9 cellular contexts compared by ENCODE assay signal in the genomic region with DNA sequence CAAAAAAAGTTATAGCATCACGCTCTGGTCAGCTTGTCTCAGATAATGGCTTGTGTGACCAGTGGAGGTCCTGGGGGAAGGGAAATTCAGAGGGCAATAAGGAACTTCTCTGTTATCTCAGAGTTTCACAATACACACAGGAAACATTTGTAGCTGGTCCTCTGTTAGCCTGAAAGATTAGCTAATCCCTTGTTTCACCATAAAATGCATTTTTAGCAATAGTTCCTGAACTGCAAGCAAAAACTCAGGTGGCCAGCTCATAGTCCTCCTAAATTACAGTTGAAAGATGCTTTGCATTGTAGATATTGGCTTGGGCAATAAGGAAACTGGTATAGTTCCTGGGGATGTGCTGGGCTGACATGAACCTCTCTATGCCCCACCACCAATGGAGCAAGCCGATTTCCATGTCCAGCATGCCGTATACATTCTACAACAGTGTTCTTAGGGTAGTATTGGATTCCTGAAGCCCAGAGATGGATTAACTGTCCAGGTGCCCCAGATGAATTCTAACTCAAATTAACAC.
DNase-seq lines count a peak whose midpoint lies in the region; ATAC-seq and TF ChIP-seq lines count a peak whose summit lies in the region.
"Had no signal": no experiment of that assay in that cellular context is flagged by ENCODE, and none has a peak within 500 bp of the region (broad histone marks: within the 10 kb centered on the region; RNA-seq: fewer than 3 reads in every experiment).

No MANE protein-coding gene starts in this region.

- intact Hi-C loops in Right ventricle myocardium superior (cut with DNase I) (no loop called here), upper lobe of right lung (cut with DNase I) (no loop called here)

- no peak for TF ChIP-seq POLR2A in NB4 (IDR thresholded peaks at IDR 0.05; ENCODE audit: extremely low read depth, insufficient read length)

- H3K9me3 ChIP-seq in right atrium auricular region = no peaks in the 10 kb centered on the region
- no peaks in the 10 kb centered on the region for H3K9me3 ChIP-seq in upper lobe of right lung

- DNase-seq in Right ventricle myocardium superior (no peak), right atrium auricular region (ENCODE audit: low spot score) (no peak), NB4 (ENCODE audit: low read depth) (peak; percentile 96), fibroblast of peridontal ligament (ENCODE audit: extremely low read depth) (peak; percentile 52), upper lobe of right lung (no peak), HK-2 (ENCODE audit: unreplicated experiment) (no peak), mesenteric fat pad (ENCODE audit: low spot score) (no peak)
- DNase-seq: DMS79 had no signal

- ATAC-seq in Right ventricle myocardium superior (ENCODE audit: poor library complexity) (peak; percentile 68), upper lobe of right lung (peak; percentile 75), HG03439 (IDR thresholded peaks at IDR 0.05; ENCODE audit: unreplicated experiment) (no peak)

- no peaks in the 10 kb centered on the region for H3K36me3 ChIP-seq in right atrium auricular region
- no peaks in the 10 kb centered on the region for H3K36me3 ChIP-seq in upper lobe of right lung

- no peak overlapping the region for H3K4me3 ChIP-seq in right atrium auricular region
- no peak overlapping the region for H3K4me3 ChIP-seq in NB4 (ENCODE audit: low read depth, low read length)
- no peak overlapping the region for H3K4me3 ChIP-seq in upper lobe of right lung

- H3K27ac ChIP-seq in right atrium auricular region = no peak overlapping the region
- no peak overlapping the region for H3K27ac ChIP-seq in upper lobe of right lung

- H3K27me3 ChIP-seq in right atrium auricular region = no peaks in the 10 kb centered on the region
- H3K27me3 ChIP-seq in upper lobe of right lung = no peaks in the 10 kb centered on the region

- H3K4me1 ChIP-seq in right atrium auricular region (peaks cover 0 to 45% of the 10 kb centered on the region in 2 donors), upper lobe of right lung (peaks cover 33% of the 10 kb centered on the region)

- TF ChIP-seq CTCF in right atrium auricular region (IDR thresholded peaks at IDR 0.05) (no peak), NB4 (IDR thresholded peaks at IDR 0.05; ENCODE audit: low read depth, low read length) (no peak), upper lobe of right lung (IDR thresholded peaks at IDR 0.05) (no peak)

Comparison
In these comparisons a context has a peak if more than half of its experiments do, and no peak if none do; other contexts are left out.
1. DNase-seq: peak in NB4 (single experiment) and fibroblast of peridontal ligament (single experiment); none in Right ventricle myocardium superior (single experiment), right atrium auricular region (single experiment), upper lobe of right lung (single experiment), HK-2 (single experiment) and mesenteric fat pad (single experiment).